ENCODE assay signal across 1 cellular context in genomic region chr17:7404737-7405412, GRCh38.
TF ChIP-seq lines count a peak whose summit lies in the region.

No MANE protein-coding gene starts in this region.

TF ChIP-seq in endothelial cell of umbilical vein, 7 proteins besides CTCF, POLR2A, EP300 and RAD21:
- TF ChIP-seq FOS (IDR thresholded peaks at IDR 0.05; ENCODE audit: borderline replicate concordance, insufficient read depth, low read length) (no peak), MYC (IDR thresholded peaks at IDR 0.05; ENCODE audit: low read depth, low read length) (no peak), JUN (IDR thresholded peaks at IDR 0.05; ENCODE audit: borderline replicate concordance, insufficient read depth, insufficient read length, low read depth) (no peak), EZH2 (IDR thresholded peaks at IDR 0.05; ENCODE audit: borderline replicate concordance, low read depth, low read length, severe bottlenecking) (no peak), GATA2 (IDR thresholded peaks at IDR 0.05; ENCODE audit: insufficient read depth, insufficient read length, low read depth, low read length) (no peak), POLR2AphosphoS5 (IDR thresholded peaks at IDR 0.05; ENCODE audit: insufficient read depth, low read depth, low read length) (no peak)
- TF ChIP-seq, protein P1, sequence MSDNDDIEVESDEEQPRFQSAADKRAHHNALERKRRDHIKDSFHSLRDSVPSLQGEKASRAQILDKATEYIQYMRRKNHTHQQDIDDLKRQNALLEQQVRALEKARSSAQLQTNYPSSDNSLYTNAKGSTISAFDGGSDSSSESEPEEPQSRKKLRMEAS (IDR thresholded peaks at IDR 0.05; ENCODE audit: insufficient read depth, insufficient read length) = no peak
